Comparison of ENCODE assay signal across 1 cellular context in genomic region chr13:20418953-20419352, GRCh38.
TF ChIP-seq lines count a peak whose summit lies in the region.

No MANE protein-coding gene starts in this region.

TF ChIP-seq in IMR-90, 13 proteins besides CTCF, POLR2A, EP300 and RAD21 (continued from another document):
- TF ChIP-seq ELK1 (IDR thresholded peaks at IDR 0.05; ENCODE audit: borderline replicate concordance, low read depth, low read length) (no peak), BHLHE40 (IDR thresholded peaks at IDR 0.05; ENCODE audit: low read depth, low read length) (no peak), USF2 (IDR thresholded peaks at IDR 0.05; ENCODE audit: low read depth, low read length) (no peak), CHD1 (IDR thresholded peaks at IDR 0.05; ENCODE audit: low read depth, low read length) (no peak), MXI1 (IDR thresholded peaks at IDR 0.05; ENCODE audit: borderline replicate concordance, low read depth, low read length) (no peak), FOS (IDR thresholded peaks at IDR 0.05; ENCODE audit: low read depth, low read length) (no peak), MAZ (IDR thresholded peaks at IDR 0.05; ENCODE audit: borderline replicate concordance, low read depth, low read length) (no peak), CEBPB (IDR thresholded peaks at IDR 0.05; ENCODE audit: low read depth, low read length) (no peak), SMC3 (IDR thresholded peaks at IDR 0.05; ENCODE audit: low read depth, low read length) (no peak)
TF ChIP-seq in IMR-90: peak in this region for 0.
